In the genomic region with DNA sequence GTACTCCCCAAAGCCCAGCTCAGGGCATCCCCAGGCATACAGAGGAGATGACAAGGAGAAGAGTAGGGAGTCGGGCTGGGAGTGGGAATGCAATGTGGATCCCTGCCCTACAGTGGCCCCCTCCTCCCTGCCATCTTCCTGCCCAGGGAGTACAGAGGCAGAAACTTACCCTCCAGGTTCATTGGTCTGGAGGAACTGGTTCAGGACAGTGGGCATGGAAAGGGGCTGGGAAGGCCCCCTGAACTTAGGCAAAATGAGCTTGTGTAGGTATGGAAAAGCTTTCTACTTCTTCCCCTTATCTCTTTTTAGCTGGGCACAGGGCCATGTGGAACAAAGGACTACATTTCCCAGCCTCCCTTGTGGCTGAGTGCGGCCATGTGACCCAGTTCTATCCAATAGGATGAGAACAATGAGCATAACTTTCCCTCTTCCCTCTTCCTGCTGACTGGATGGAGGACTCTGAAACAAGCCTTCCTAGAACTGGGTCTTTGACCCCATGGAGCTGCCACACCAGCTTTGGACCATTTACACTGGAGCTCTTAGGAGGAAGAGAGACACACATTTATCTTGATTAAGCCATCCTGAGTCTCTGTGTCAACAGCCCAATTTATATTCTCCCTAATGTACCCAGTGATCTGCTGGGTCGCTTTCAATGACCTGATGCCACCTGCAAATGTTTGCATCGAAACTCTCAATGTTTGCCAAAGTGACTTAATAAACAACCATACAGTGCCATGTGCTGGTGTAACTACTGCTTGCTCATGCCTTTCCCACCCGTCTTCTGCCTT, we compare ENCODE assay signal across 9 cellular contexts. TPM values are rescaled to one million over a fixed set of nuclear protein-coding genes. Genes with fewer than 3 reads are reported as not detected.
DNase-seq lines count a peak whose midpoint lies in the region; ATAC-seq and TF ChIP-seq lines count a peak whose summit lies in the region.
"Had no signal": no experiment of that assay in that cellular context is flagged by ENCODE, and none has a peak within 500 bp of the region (broad histone marks: within the 10 kb centered on the region; RNA-seq: fewer than 3 reads in every experiment).

No MANE protein-coding gene starts in this region.

- no peak overlapping the region for H3K4me2 ChIP-seq in mammary epithelial cell (ENCODE audit: insufficient read depth, low read depth, low read length)

- no peaks in the 10 kb centered on the region for H4K20me1 ChIP-seq in mammary epithelial cell (ENCODE audit: insufficient read depth, low read length)

- peak overlapping the region; percentile 77 for H2AFZ ChIP-seq in mammary epithelial cell (ENCODE audit: low read depth, low read length)

- no TSS peak for BruUV-seq in mammary epithelial cell (replicated peaks; lab: Mats Ljungman, UMichigan)

- CTCF ChIA-PET in mammary epithelial cell (lab: Charles Lee; ENCODE audit: low non-redundant PET) = interaction anchor here (0.6 kb wide), 1 partner anchor 443 kb away, joined by 3 read pairs; no protein-coding TSS in a partner anchor

- intact Hi-C loops in mammary epithelial cell (cut with micrococcal nuclease) = loop anchor here (10.0 kb wide), 1 partner anchor 444 kb away; no protein-coding TSS in a partner anchor
- intact Hi-C loops in stomach (cut with DNase I; ENCODE audit: low total_unique reads) = no loop called here

- H3K79me2 ChIP-seq in mammary epithelial cell (ENCODE audit: insufficient read depth, low read length) = no peaks in the 10 kb centered on the region

- no peak overlapping the region for H3K9ac ChIP-seq in mammary epithelial cell (ENCODE audit: insufficient read depth, low read length)

- TF ChIP-seq CTCF in mammary epithelial cell (conservative IDR thresholded peaks at IDR 0.05 in 1 of 2, IDR thresholded peaks at IDR 0.05 in 1 of 2; ENCODE audit: extremely low read depth in 1 of 2, insufficient read depth in 1 of 2, low read depth in 1 of 2, low read length in 2 of 2) (no peak), stomach (IDR thresholded peaks at IDR 0.05) (no peak)

- peak; percentile 58 for DNase-seq in stimulated activated CD4-positive, alpha-beta T cell treated with anti-CD3 and anti-CD28 coated beads, Interleukin-15, amount 100 ng/mL, for 24 hours
- DNase-seq in stimulated activated CD4-positive, alpha-beta T cell treated with anti-CD3 and anti-CD28 coated beads, Interleukin-12 subunit alpha, Interleukin-12 subunit beta, amount 100 ng/mL, for 4 hours = no peak
- DNase-seq in MG63 = peak; percentile 42
- peak; percentile 77 for DNase-seq in RPMI7951 (ENCODE audit: low read depth)
- DNase-seq in mammary epithelial cell = peak; percentile 46
- peak; percentile 65 for DNase-seq in kidney glomerular epithelial cell (lab: John Stamatoyannopoulos, UW)
- DNase-seq in stomach = peak; percentile 59

- WGBS in mammary epithelial cell (ENCODE audit: low coverage, missing lambda C conversion rate) = 78% methylated on average over 5 of the region's 5 CpGs
- 65 to 85% (median 72%) methylated on average over 4 to 5 of the region's 5 CpGs for WGBS in stomach, 5 donors

- no peak for TF ChIP-seq EP300 in stomach (IDR thresholded peaks at IDR 0.05)

- no peak overlapping the region for H3K4me3 ChIP-seq in MG63
- H3K4me3 ChIP-seq in mammary epithelial cell (replicated peaks in 1 of 3; ENCODE audit: insufficient read depth in 1 of 3, low read depth in 2 of 3, low read length in 3 of 3) = no peak overlapping the region
- H3K4me3 ChIP-seq in stomach = no peak overlapping the region
- H3K4me3 ChIP-seq: ascending aorta had no signal

- H3K27ac ChIP-seq in mammary epithelial cell (ENCODE audit: insufficient read depth, low read depth, low read length) (no peak overlapping the region), stomach (no peak overlapping the region)
- H3K27ac ChIP-seq: ascending aorta had no signal

- no peaks in the 10 kb centered on the region for H3K9me3 ChIP-seq in MG63
- no peaks in the 10 kb centered on the region for H3K9me3 ChIP-seq in mammary epithelial cell (replicated peaks; ENCODE audit: insufficient read depth, low read length)
- H3K9me3 ChIP-seq in stomach = no peaks in the 10 kb centered on the region
- H3K9me3 ChIP-seq: ascending aorta had no signal

- no peak for TF ChIP-seq POLR2A in stomach (IDR thresholded peaks at IDR 0.05)

- H3K27me3 ChIP-seq in MG63 (no peaks in the 10 kb centered on the region), mammary epithelial cell (ENCODE audit: insufficient read depth, low read length) (no peaks in the 10 kb centered on the region), stomach (peaks cover 0 to 5% (median 0%) of the 10 kb centered on the region in 3 donors)
- H3K27me3 ChIP-seq: ascending aorta had no signal

- in situ Hi-C loops in mammary epithelial cell (cut with MboI; ENCODE audit: low sequenced_read_pairs in 2 of 2) = loop anchor here (25.0 kb wide), 1 partner anchor 353 kb away; no protein-coding TSS in a partner anchor

- dilution Hi-C loops in mammary epithelial cell (cut with HindIII; ENCODE audit: low sequenced_read_pairs) = no loop called here

- ATAC-seq in GM19397 (IDR thresholded peaks at IDR 0.05; ENCODE audit: unreplicated experiment) = no peak

- H3K4me1 ChIP-seq in mammary epithelial cell (ENCODE audit: insufficient read depth, low read length) = no peaks in the 10 kb centered on the region
- peaks cover 14 to 34% (median 20%) of the 10 kb centered on the region in 4 donors for H3K4me1 ChIP-seq in stomach

- H3K36me3 ChIP-seq in MG63 (peaks cover 6% of the 10 kb centered on the region), mammary epithelial cell (ENCODE audit: insufficient read depth, low read length) (no peaks in the 10 kb centered on the region), stomach (no peaks in the 10 kb centered on the region)
- H3K36me3 ChIP-seq: ascending aorta had no signal

RNA-seq across cellular contexts. Expression of gene HMCN2, which starts 25.0 kb away (rescaled TPM):
- total RNA-seq in MG63 (2014; rRNA removed; shearing (Covaris generic); ENCODE audit: low replicate concordance) = 0.20 TPM in 1 of 2 replicates, not detected in the other
- total RNA-seq in RPMI7951 (2014; rRNA removed; shearing (Covaris generic)) = under 0.01 and 0.78 TPM in 2 replicates
- total RNA-seq in mammary epithelial cell = under 1 TPM; under 0.01 to 0.14 TPM
- 0.05 TPM for polyA plus RNA-seq in mammary epithelial cell
- not detected for polyA minus RNA-seq in mammary epithelial cell
- 10 to 100 TPM in 1 of 5 donors, 1 to 10 TPM in 4; 1.7 to 21.1 (median 7.5) TPM for total RNA-seq in stomach
- polyA plus RNA-seq in stomach = 1 to 10 TPM; 1.1 to 7.3 (median 1.2) TPM
